Comparison of ENCODE assay signal across 9 cellular contexts in the genomic region with DNA sequence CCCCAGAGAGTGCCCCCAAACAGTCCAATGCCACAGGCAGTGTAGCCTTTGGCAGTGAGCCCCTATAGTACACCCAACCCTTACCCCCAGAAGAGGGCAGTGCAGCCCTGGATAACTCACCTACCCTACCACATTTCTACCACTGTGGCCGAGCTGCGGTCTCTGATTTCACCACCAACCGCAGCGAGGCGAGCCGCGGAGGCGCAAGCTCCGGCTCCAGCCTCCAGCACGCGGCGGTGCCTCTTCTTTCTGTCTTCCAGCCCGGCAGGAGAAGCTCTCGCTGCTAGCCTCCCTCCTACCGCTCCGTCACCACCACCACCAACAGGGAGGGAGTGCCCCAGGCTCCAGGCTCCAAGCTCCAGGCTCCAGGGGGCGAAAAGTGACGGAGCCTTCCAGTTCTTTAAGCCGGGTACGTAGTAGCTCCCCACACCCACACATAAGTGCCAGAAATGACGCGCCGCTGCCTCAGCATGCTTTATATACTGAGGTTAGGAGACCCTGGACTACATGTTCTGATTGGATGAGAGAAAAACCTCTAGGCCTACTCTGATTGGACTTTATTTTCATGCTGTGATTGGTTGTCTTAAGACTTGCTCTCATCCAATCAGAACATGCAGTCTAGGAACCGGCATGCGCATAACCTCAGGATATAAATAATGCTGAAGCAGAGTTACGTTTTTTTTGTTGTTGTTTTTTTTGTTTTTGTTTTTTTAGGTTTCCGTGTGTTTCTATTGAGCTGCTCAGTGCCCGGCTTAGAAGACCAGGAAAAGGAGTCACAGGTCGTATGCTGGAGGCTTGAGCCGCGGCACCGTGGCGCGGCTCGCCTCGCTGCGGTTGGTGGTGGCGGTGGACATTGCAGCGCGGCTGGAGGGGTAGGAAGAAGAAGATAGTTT. TPM values are rescaled to one million over a fixed set of nuclear protein-coding genes. Genes with fewer than 3 reads are reported as not detected.
DNase-seq lines count a peak whose midpoint lies in the region; TF ChIP-seq lines count a peak whose summit lies in the region.
"Had no signal": no experiment of that assay in that cellular context is flagged by ENCODE, and none has a peak within 500 bp of the region (broad histone marks: within the 10 kb centered on the region; RNA-seq: fewer than 3 reads in every experiment).

Gene PCAT7, plus strand, starts transcription at position 645 of the 893 bp plus-strand sequence.

- 83% methylated on average over 40 of the region's 40 CpGs for WGBS in suprapubic skin

- peaks cover 23% of the 10 kb centered on the region for H3K36me3 Mint-ChIP-seq in Caco-2 (ENCODE audit: insufficient read depth, unreplicated experiment)
- no peaks in the 10 kb centered on the region for H3K36me3 Mint-ChIP-seq in activated naive CD4-positive, alpha-beta T cell treated with anti-CD3 and anti-CD28 coated beads, Interleukin-2, amount 50 U/mL, for 24 hours
- H3K36me3 Mint-ChIP-seq: naive B cell had no signal

- no peaks in the 10 kb centered on the region; the same call in 1 of the 2 replicates for H3K36me3 ChIP-seq in Caco-2 (ENCODE audit: control insufficient read depth, insufficient read depth, low read length)
- peaks cover 10% of the 10 kb centered on the region; the same call in 1 of the 2 replicates for H3K36me3 ChIP-seq in HUES6 (ENCODE audit: control insufficient read depth, insufficient read depth, low read length)
- H3K36me3 ChIP-seq in suprapubic skin = no peaks in the 10 kb centered on the region

- no peak within 1 kb of the TSS for H3K27ac ChIP-seq in HUES6 (ENCODE audit: low read depth, low read length)
- no peak within 1 kb of the TSS for H3K27ac ChIP-seq in suprapubic skin

- H3K4me1 ChIP-seq in Caco-2 (0 out of 2 replicates have a peak, but pooled peaks cover 3% of the 10 kb centered on the region), HUES6 (ENCODE audit: control insufficient read depth, insufficient read depth, low read length) (no peaks in the 10 kb centered on the region; the same call in 1 of the 2 replicates), suprapubic skin (no peaks in the 10 kb centered on the region)

- no peaks in the 10 kb centered on the region for H3K27me3 Mint-ChIP-seq in Caco-2 (ENCODE audit: insufficient read depth, unreplicated experiment)
- no peaks in the 10 kb centered on the region for H3K27me3 Mint-ChIP-seq in activated naive CD4-positive, alpha-beta T cell treated with anti-CD3 and anti-CD28 coated beads, Interleukin-2, amount 50 U/mL, for 24 hours

- no peak for TF ChIP-seq EP300 in suprapubic skin (IDR thresholded peaks at IDR 0.05)

- POLR2A ChIA-PET in Caco-2 (lab: Charles Lee) = interaction anchor here (0.5 to 1.5 kb wide), 10 partner anchors 18 to 1504 kb away, joined by 3 to 15 read pairs (median 4); no protein-coding TSS in a partner anchor

- H3K27me3 ChIP-seq in Caco-2 (replicated peaks; ENCODE audit: control insufficient read depth, insufficient read depth, low read length) (no peaks in the 10 kb centered on the region), HUES6 (ENCODE audit: control insufficient read depth, insufficient read depth, low read length) (no peaks in the 10 kb centered on the region), suprapubic skin (peaks cover 4% of the 10 kb centered on the region)

- no peaks in the 10 kb centered on the region for H3K9me3 ChIP-seq in Caco-2
- H3K9me3 ChIP-seq in HUES6 (ENCODE audit: control insufficient read depth, insufficient read depth, low read depth, low read length) = peaks cover 11% of the 10 kb centered on the region; the same call in 1 of the 2 replicates
- H3K9me3 ChIP-seq in iPS-18c (ENCODE audit: control insufficient read depth, insufficient read depth, low read length) = no peaks in the 10 kb centered on the region
- no peaks in the 10 kb centered on the region for H3K9me3 ChIP-seq in suprapubic skin

- no TSS peak for BruUV-seq in Caco-2 (replicated peaks; lab: Mats Ljungman, UMichigan)

- peak within 1 kb of the TSS; percentile 48 for H3K4me3 ChIP-seq in Caco-2 (ENCODE audit: low read depth, low read length)
- H3K4me3 ChIP-seq in HUES6 (ENCODE audit: low read depth, low read length) = peak within 1 kb of the TSS; percentile 77
- peak within 1 kb of the TSS; percentile 87 for H3K4me3 ChIP-seq in iPS-18c (ENCODE audit: insufficient read depth, low read depth, low read length)
- H3K4me3 ChIP-seq in suprapubic skin = no peak within 1 kb of the TSS

- TF ChIP-seq CTCF in Caco-2 (IDR thresholded peaks at IDR 0.05; ENCODE audit: insufficient read depth in 1 of 2, low read depth in 1 of 2, low read length in 1 of 2, severe bottlenecking in 1 of 2, unreplicated experiment in 1 of 2) = peak; percentile 67 to 78
- no peak for TF ChIP-seq CTCF in suprapubic skin (IDR thresholded peaks at IDR 0.05)

- DNase-seq in Caco-2 (peak; percentile 87 to 89), NCI-H774 (lab: John Stamatoyannopoulos, UW) (peak; percentile 72), hippocampal formation (lab: John Stamatoyannopoulos, UW) (no peak), suprapubic skin (ENCODE audit: low spot score in 2 of 2) (no peak)
- peak in 3 of 4 experiments; percentile 4 to 21 (median 8) for DNase-seq in stimulated activated CD4-positive, alpha-beta T cell treated with anti-CD3 and anti-CD28 coated beads, Interleukin-1b, Interleukin-23, amount 100 ng/mL, for 24 hours (ENCODE audit: low read depth in 4 of 4, low spot score in 1 of 4)
- DNase-seq: naive B cell had no signal

- H3K9ac ChIP-seq in HUES6 (ENCODE audit: low read length) = peak within 1 kb of the TSS; percentile 85

- intact Hi-C loops in Caco-2 (cut with micrococcal nuclease; ENCODE audit: unreplicated experiment) = loop anchor here (1.0 to 5.0 kb wide), 6 partner anchors 49 to 614 kb away; no protein-coding TSS in a partner anchor

- CTCF ChIA-PET in Caco-2 (lab: Charles Lee) = interaction anchor here (0.8 to 2.0 kb wide), 10 partner anchors 32 to 613 kb away, joined by 3 to 16 read pairs (median 6); no protein-coding TSS in a partner anchor

- H3K4me3 Mint-ChIP-seq in Caco-2 (ENCODE audit: unreplicated experiment) = no peak within 1 kb of the TSS
- H3K4me3 Mint-ChIP-seq in activated naive CD4-positive, alpha-beta T cell treated with anti-CD3 and anti-CD28 coated beads, Interleukin-2, amount 50 U/mL, for 24 hours = no peak within 1 kb of the TSS

- H3K27ac Mint-ChIP-seq in Caco-2 (ENCODE audit: unreplicated experiment) = no peak within 1 kb of the TSS
- peak within 1 kb of the TSS; percentile 56 for H3K27ac Mint-ChIP-seq in activated naive CD4-positive, alpha-beta T cell treated with anti-CD3 and anti-CD28 coated beads, Interleukin-2, amount 50 U/mL, for 24 hours
- H3K27ac Mint-ChIP-seq: naive B cell had no signal

- peaks cover 11% of the 10 kb centered on the region for H3K4me1 Mint-ChIP-seq in Caco-2 (ENCODE audit: low read depth, unreplicated experiment)
- no peaks in the 10 kb centered on the region for H3K4me1 Mint-ChIP-seq in activated naive CD4-positive, alpha-beta T cell treated with anti-CD3 and anti-CD28 coated beads, Interleukin-2, amount 50 U/mL, for 24 hours

- TF ChIP-seq POLR2A in suprapubic skin (IDR thresholded peaks at IDR 0.05) = no peak

- no peaks in the 10 kb centered on the region for H3K9me3 Mint-ChIP-seq in Caco-2 (ENCODE audit: unreplicated experiment)
- H3K9me3 Mint-ChIP-seq in activated naive CD4-positive, alpha-beta T cell treated with anti-CD3 and anti-CD28 coated beads, Interleukin-2, amount 50 U/mL, for 24 hours = no peaks in the 10 kb centered on the region
- H3K9me3 Mint-ChIP-seq: naive B cell had no signal

RNA-seq across cellular contexts. Expression of gene PCAT7, which starts in this region (rescaled TPM):
- total RNA-seq in Caco-2 (2022) = 10.4 and 10.6 TPM in 2 replicates
- under 1 TPM in 1 of 4 donors, not detected in 3; 0.87 TPM for total RNA-seq in suprapubic skin

Comparison
In these comparisons a context has a peak if more than half of its experiments do, and no peak if none do; other contexts are left out.
1. DNase-seq: peak in Caco-2 (2 of 2), NCI-H774 (single experiment) and stimulated activated CD4-positive, alpha-beta T cell treated with anti-CD3 and anti-CD28 coated beads, Interleukin-1b, Interleukin-23, amount 100 ng/mL, for 24 hours (3 of 4); none in hippocampal formation (0 of 2) and suprapubic skin (0 of 2).
2. CTCF ChIP-seq: peak in Caco-2 (2 of 2); none in suprapubic skin (0 of 2).